In the genomic region with DNA sequence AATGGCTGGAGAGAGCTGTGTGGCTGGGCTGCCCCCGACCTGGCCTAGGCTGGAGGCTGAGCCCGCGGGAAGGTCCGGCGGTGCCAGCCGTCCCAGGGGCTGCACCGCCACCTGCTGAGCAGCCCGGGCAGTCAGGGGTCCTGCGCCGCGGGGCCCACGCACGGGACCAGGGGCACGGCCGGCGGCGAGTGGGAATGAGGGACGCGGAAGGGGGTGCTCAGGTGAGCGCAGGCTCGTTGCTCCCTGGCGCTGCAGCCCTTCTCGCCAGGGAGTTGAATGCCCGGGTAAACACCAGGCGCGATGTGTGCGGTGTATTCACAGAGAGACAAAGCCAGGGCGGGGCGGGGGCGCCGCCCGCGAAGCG, we compare ENCODE assay signal across 1 cellular context.
TF ChIP-seq lines count a peak whose summit lies in the region.

No MANE protein-coding gene starts in this region.

TF ChIP-seq in GM23338, 12 proteins besides CTCF, POLR2A, EP300 and RAD21 (continued from another document):
- TF ChIP-seq, protein P1, sequence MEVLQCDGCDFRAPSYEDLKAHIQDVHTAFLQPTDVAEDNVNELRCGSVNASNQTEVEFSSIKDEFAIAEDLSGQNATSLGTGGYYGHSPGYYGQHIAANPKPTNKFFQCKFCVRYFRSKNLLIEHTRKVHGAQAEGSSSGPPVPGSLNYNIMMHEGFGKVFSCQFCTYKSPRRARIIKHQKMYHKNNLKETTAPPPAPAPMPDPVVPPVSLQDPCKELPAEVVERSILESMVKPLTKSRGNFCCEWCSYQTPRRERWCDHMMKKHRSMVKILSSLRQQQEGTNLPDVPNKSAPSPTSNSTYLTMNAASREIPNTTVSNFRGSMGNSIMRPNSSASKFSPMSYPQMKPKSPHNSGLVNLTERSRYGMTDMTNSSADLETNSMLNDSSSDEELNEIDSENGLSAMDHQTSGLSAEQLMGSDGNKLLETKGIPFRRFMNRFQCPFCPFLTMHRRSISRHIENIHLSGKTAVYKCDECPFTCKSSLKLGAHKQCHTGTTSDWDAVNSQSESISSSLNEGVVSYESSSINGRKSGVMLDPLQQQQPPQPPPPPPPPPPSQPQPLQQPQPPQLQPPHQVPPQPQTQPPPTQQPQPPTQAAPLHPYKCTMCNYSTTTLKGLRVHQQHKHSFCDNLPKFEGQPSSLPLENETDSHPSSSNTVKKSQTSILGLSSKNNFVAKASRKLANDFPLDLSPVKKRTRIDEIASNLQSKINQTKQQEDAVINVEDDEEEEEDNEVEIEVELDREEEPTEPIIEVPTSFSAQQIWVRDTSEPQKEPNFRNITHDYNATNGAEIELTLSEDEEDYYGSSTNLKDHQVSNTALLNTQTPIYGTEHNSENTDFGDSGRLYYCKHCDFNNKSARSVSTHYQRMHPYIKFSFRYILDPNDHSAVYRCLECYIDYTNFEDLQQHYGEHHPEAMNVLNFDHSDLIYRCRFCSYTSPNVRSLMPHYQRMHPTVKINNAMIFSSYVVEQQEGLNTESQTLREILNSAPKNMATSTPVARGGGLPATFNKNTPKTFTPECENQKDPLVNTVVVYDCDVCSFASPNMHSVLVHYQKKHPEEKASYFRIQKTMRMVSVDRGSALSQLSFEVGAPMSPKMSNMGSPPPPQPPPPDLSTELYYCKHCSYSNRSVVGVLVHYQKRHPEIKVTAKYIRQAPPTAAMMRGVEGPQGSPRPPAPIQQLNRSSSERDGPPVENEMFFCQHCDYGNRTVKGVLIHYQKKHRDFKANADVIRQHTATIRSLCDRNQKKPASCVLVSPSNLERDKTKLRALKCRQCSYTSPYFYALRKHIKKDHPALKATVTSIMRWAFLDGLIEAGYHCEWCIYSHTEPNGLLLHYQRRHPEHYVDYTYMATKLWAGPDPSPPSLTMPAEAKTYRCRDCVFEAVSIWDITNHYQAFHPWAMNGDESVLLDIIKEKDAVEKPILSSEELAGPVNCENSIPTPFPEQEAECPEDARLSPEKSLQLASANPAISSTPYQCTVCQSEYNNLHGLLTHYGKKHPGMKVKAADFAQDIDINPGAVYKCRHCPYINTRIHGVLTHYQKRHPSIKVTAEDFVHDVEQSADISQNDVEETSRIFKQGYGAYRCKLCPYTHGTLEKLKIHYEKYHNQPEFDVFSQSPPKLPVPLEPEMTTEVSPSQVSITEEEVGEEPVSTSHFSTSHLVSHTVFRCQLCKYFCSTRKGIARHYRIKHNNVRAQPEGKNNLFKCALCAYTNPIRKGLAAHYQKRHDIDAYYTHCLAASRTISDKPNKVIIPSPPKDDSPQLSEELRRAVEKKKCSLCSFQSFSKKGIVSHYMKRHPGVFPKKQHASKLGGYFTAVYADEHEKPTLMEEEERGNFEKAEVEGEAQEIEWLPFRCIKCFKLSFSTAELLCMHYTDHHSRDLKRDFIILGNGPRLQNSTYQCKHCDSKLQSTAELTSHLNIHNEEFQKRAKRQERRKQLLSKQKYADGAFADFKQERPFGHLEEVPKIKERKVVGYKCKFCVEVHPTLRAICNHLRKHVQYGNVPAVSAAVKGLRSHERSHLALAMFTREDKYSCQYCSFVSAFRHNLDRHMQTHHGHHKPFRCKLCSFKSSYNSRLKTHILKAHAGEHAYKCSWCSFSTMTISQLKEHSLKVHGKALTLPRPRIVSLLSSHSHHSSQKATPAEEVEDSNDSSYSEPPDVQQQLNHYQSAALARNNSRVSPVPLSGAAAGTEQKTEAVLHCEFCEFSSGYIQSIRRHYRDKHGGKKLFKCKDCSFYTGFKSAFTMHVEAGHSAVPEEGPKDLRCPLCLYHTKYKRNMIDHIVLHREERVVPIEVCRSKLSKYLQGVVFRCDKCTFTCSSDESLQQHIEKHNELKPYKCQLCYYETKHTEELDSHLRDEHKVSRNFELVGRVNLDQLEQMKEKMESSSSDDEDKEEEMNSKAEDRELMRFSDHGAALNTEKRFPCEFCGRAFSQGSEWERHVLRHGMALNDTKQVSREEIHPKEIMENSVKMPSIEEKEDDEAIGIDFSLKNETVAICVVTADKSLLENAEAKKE (CRISPR knock-in tag; IDR thresholded peaks at IDR 0.05): no peak
- TF ChIP-seq POLR2AphosphoS5 (IDR thresholded peaks at IDR 0.05; ENCODE audit: low read depth): no peak
- no peak for TF ChIP-seq NANOG (IDR thresholded peaks at IDR 0.05; ENCODE audit: borderline replicate concordance)
- TF ChIP-seq, protein P2, sequence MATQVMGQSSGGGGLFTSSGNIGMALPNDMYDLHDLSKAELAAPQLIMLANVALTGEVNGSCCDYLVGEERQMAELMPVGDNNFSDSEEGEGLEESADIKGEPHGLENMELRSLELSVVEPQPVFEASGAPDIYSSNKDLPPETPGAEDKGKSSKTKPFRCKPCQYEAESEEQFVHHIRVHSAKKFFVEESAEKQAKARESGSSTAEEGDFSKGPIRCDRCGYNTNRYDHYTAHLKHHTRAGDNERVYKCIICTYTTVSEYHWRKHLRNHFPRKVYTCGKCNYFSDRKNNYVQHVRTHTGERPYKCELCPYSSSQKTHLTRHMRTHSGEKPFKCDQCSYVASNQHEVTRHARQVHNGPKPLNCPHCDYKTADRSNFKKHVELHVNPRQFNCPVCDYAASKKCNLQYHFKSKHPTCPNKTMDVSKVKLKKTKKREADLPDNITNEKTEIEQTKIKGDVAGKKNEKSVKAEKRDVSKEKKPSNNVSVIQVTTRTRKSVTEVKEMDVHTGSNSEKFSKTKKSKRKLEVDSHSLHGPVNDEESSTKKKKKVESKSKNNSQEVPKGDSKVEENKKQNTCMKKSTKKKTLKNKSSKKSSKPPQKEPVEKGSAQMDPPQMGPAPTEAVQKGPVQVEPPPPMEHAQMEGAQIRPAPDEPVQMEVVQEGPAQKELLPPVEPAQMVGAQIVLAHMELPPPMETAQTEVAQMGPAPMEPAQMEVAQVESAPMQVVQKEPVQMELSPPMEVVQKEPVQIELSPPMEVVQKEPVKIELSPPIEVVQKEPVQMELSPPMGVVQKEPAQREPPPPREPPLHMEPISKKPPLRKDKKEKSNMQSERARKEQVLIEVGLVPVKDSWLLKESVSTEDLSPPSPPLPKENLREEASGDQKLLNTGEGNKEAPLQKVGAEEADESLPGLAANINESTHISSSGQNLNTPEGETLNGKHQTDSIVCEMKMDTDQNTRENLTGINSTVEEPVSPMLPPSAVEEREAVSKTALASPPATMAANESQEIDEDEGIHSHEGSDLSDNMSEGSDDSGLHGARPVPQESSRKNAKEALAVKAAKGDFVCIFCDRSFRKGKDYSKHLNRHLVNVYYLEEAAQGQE (IDR thresholded peaks at IDR 0.05; ENCODE audit: unreplicated experiment): no peak
- TF ChIP-seq, protein P3, sequence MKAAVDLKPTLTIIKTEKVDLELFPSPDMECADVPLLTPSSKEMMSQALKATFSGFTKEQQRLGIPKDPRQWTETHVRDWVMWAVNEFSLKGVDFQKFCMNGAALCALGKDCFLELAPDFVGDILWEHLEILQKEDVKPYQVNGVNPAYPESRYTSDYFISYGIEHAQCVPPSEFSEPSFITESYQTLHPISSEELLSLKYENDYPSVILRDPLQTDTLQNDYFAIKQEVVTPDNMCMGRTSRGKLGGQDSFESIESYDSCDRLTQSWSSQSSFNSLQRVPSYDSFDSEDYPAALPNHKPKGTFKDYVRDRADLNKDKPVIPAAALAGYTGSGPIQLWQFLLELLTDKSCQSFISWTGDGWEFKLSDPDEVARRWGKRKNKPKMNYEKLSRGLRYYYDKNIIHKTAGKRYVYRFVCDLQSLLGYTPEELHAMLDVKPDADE (IDR thresholded peaks at IDR 0.05): no peak
- no peak for TF ChIP-seq JUNB (IDR thresholded peaks at IDR 0.05; ENCODE audit: unreplicated experiment)
